27 cellular contexts compared by ENCODE assay signal in the genomic region with DNA sequence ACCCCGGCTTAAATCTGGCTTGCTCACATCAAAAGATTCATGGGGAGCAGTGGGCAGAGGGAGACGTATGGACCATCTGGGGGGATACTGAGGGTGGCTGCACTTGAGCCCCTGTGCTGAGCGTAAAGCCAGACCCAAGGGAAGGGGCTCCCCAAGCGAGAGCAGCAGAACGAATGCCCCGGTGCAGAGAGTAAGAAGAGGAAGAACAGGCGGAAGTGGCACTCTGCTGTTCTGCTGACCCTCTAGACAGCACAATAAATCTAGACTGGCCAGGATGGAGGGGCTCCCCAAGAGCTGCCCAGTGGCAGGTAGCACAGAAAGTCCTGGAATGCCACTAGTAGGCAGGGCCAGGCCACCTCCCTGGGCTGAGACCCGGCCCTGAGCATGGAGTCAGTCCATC.
A peak's percentile ranks its signal among the peaks of the same experiment; 100 is the strongest.
DNase-seq lines count a peak whose midpoint lies in the region; ATAC-seq, FAIRE-seq and TF ChIP-seq lines count a peak whose summit lies in the region.
"Had no signal": no experiment of that assay in that cellular context is flagged by ENCODE, and none has a peak within 500 bp of the region (broad histone marks: within the 10 kb centered on the region; RNA-seq: fewer than 3 reads in every experiment).

No MANE protein-coding gene starts in this region.

- TF ChIP-seq POLR2A in GM12878 (IDR thresholded peaks at IDR 0.05; ENCODE audit: low read depth, low read length), result no peak

- H3K36me3 ChIP-seq in GM12878 (ENCODE audit: control insufficient read depth in 2 of 2, insufficient read depth in 2 of 2, low read length in 1 of 2) (no peaks in the 10 kb centered on the region), mucosa of stomach (ENCODE audit: control insufficient read depth, insufficient read depth, low read length) (no peaks in the 10 kb centered on the region), osteoblast (ENCODE audit: insufficient read depth, low read length) (no peaks in the 10 kb centered on the region)
- H3K36me3 ChIP-seq: adrenal gland, BE2C had no signal

- H3K9me3 ChIP-seq in GM12878 (replicated peaks; ENCODE audit: control insufficient read depth, insufficient read depth, low read length) (no peaks in the 10 kb centered on the region), mucosa of stomach (ENCODE audit: control insufficient read depth, low read length) (no peaks in the 10 kb centered on the region), osteoblast (ENCODE audit: low read depth, low read length) (no peaks in the 10 kb centered on the region)
- H3K9me3 ChIP-seq: adrenal gland, BE2C, Caco-2, mucosa of descending colon had no signal

- POLR2A ChIA-PET in GM12878 (lab: Charles Lee), result no interaction called here

- TF ChIP-seq EP300 in GM12878 (IDR thresholded peaks at IDR 0.05; ENCODE audit: borderline replicate concordance in 1 of 2, control insufficient read depth in 1 of 2, low read depth in 2 of 2, low read length in 2 of 2), result no peak

- DNase-seq in Right ventricle myocardium superior, result peak; percentile 26
- DNase-seq in left cardiac atrium, result no peak
- DNase-seq in GM12878 (ENCODE audit: low read depth, low spot score), result no peak
- DNase-seq in NCI-H1417 (lab: John Stamatoyannopoulos, UW), result no peak
- no peak for DNase-seq in mesenteric fat pad (ENCODE audit: low spot score)
- no peak for DNase-seq in osteoblast (ENCODE audit: insufficient read length, low spot score, missing footprints)
- DNase-seq: activated CD8-positive, alpha-beta T cell treated with anti-CD3 and anti-CD28 coated beads for 36 hours; activated T-cell treated with anti-CD3 and anti-CD28 coated beads, Interleukin-2, amount 50 U/mL, for 24 hours; adrenal gland; BE2C; Caco-2; DND-41; GOT3; mucosa of descending colon; NCI-H1105; NCI-H510A treated with DMSO at 0.1 percent for 48 hours; NK-92 treated with Interleukin-12 subunit alpha and Interleukin-12 subunit beta, amount 100 ng/mL, for 24 hours; stimulated activated CD4-positive, alpha-beta T cell treated with anti-CD3 and anti-CD28 coated beads, Interleukin-4, amount 100 ng/mL, for 1 hour; trophoblast cell had no signal

- no peak overlapping the region for H2AFZ ChIP-seq in GM12878 (ENCODE audit: control insufficient read depth, low read depth, low read length)
- no peak overlapping the region for H2AFZ ChIP-seq in osteoblast (ENCODE audit: low read length)

- no peaks in the 10 kb centered on the region for H3K4me1 ChIP-seq in GM12878 (ENCODE audit: control insufficient read depth, insufficient read depth, low read length)
- H3K4me1 ChIP-seq in mucosa of stomach (ENCODE audit: control insufficient read depth, insufficient read depth, low read length), result peaks cover 57% of the 10 kb centered on the region
- H3K4me1 ChIP-seq in osteoblast (ENCODE audit: insufficient read depth, low read length), result no peaks in the 10 kb centered on the region
- H3K4me1 ChIP-seq: adrenal gland, BE2C, Caco-2 had no signal

- no peaks in the 10 kb centered on the region for H3K79me2 ChIP-seq in GM12878 (ENCODE audit: control insufficient read depth, insufficient read depth, low read length)
- H3K79me2 ChIP-seq in osteoblast (ENCODE audit: insufficient read depth, low read length), result no peaks in the 10 kb centered on the region

- no peak for TF ChIP-seq CTCF in GM12878 (IDR thresholded peaks at IDR 0.05 in 2 of 3, conservative IDR thresholded peaks at IDR 0.05 in 1 of 3; ENCODE audit: control insufficient read depth in 2 of 3, extremely low read depth in 1 of 3, insufficient read depth in 1 of 3, low read depth in 3 of 3, low read length in 3 of 3)
- TF ChIP-seq CTCF in osteoblast (IDR thresholded peaks at IDR 0.05; ENCODE audit: extremely low read depth, low read depth, low read length), result no peak

- H3K9ac ChIP-seq in GM12878 (ENCODE audit: control insufficient read depth, insufficient read depth, low read length), result no peak overlapping the region
- H3K9ac ChIP-seq in mucosa of stomach (ENCODE audit: low read length), result peak overlapping the region; percentile 33

- RAD21 ChIA-PET in GM12878 (lab: Charles Lee; ENCODE audit: unreplicated experiment), result no interaction called here

- 13% methylated on average over 8 of the region's 8 CpGs for WGBS in GM12878 (ENCODE audit: insufficient coverage, insufficient replicate concordance, low lambda C conversion rate, missing lambda C conversion rate)

- no peak overlapping the region for H3K4me2 ChIP-seq in GM12878 (ENCODE audit: control insufficient read depth, insufficient read depth)
- no peak overlapping the region for H3K4me2 ChIP-seq in osteoblast (ENCODE audit: insufficient read depth, low read length)

- H4K20me1 ChIP-seq in GM12878 (ENCODE audit: control insufficient read depth, insufficient read depth) (no peaks in the 10 kb centered on the region), osteoblast (ENCODE audit: insufficient read depth, low read length) (no peaks in the 10 kb centered on the region)

- CTCF ChIA-PET in GM12878 (lab: Yijun Ruan, JAX), result no interaction called here

- H3K27ac ChIP-seq in GM12878 (ENCODE audit: control insufficient read depth, insufficient read depth), result no peak overlapping the region
- no peak overlapping the region for H3K27ac ChIP-seq in osteoblast (ENCODE audit: low read depth, low read length)
- H3K27ac ChIP-seq: adrenal gland, HL-60 had no signal

- no peak for TF ChIP-seq RAD21 in GM12878 (IDR thresholded peaks at IDR 0.05; ENCODE audit: insufficient read depth, low read depth, low read length)

- in situ Hi-C loops in GM12878 (cut with MboI), result no loop called here

- intact Hi-C loops in Right ventricle myocardium superior (cut with DNase I), result no loop called here
- intact Hi-C loops in left cardiac atrium (cut with DNase I), result no loop called here
- intact Hi-C loops in GM12878 (cut with micrococcal nuclease; ENCODE audit: unreplicated experiment), result no loop called here

- BruUV-seq in GM12878 (replicated peaks; lab: Mats Ljungman, UMichigan), result no TSS peak

- SMC1A ChIA-PET in GM12878 (lab: Charles Lee; ENCODE audit: uncharacterized antibody, unreplicated experiment), result no interaction called here

- FAIRE-seq in GM12878 (lab: Jason Lieb, UNC), result no peak
- FAIRE-seq: A204.1, bronchial epithelial cell, endometrium had no signal

- peaks cover 0 to 3% of the 10 kb centered on the region in 2 experiments; a peak in 2 of 4 replicates for H3K27me3 ChIP-seq in GM12878 (replicated peaks in 1 of 2; ENCODE audit: control insufficient read depth in 2 of 2, insufficient read depth in 2 of 2, low read length in 1 of 2)
- peaks cover 3% of the 10 kb centered on the region for H3K27me3 ChIP-seq in mucosa of stomach (ENCODE audit: control insufficient read depth, insufficient read depth, low read length)
- H3K27me3 ChIP-seq in osteoblast (ENCODE audit: insufficient read depth, low read length), result peaks cover 67% of the 10 kb centered on the region
- H3K27me3 ChIP-seq: adrenal gland, BE2C had no signal

- H3K4me3 ChIP-seq in GM12878 (no peak overlapping the region), mucosa of stomach (ENCODE audit: low read length) (no peak overlapping the region), osteoblast (ENCODE audit: insufficient read depth, low read length) (no peak overlapping the region)
- H3K4me3 ChIP-seq: adrenal gland, mucosa of descending colon had no signal

- ATAC-seq in Right ventricle myocardium superior (ENCODE audit: poor library complexity), result no peak
- no peak for ATAC-seq in left cardiac atrium
- ATAC-seq in GM12878, result peak; percentile 53
- ATAC-seq in GM19351 (IDR thresholded peaks at IDR 0.05; ENCODE audit: unreplicated experiment), result no peak
- ATAC-seq: activated CD4-positive, CD25-positive, alpha-beta regulatory T cell treated with anti-CD3 and anti-CD28 coated beads, Interleukin-2, amount 50 U/mL, for 24 hours; activated CD8-positive, alpha-beta T cell treated with anti-CD3 and anti-CD28 coated beads for 36 hours; left lobe of liver had no signal

TF ChIP-seq in GM12878, 131 proteins besides CTCF, POLR2A, EP300 and RAD21 (continues in another document):
- TF ChIP-seq, protein P1, sequence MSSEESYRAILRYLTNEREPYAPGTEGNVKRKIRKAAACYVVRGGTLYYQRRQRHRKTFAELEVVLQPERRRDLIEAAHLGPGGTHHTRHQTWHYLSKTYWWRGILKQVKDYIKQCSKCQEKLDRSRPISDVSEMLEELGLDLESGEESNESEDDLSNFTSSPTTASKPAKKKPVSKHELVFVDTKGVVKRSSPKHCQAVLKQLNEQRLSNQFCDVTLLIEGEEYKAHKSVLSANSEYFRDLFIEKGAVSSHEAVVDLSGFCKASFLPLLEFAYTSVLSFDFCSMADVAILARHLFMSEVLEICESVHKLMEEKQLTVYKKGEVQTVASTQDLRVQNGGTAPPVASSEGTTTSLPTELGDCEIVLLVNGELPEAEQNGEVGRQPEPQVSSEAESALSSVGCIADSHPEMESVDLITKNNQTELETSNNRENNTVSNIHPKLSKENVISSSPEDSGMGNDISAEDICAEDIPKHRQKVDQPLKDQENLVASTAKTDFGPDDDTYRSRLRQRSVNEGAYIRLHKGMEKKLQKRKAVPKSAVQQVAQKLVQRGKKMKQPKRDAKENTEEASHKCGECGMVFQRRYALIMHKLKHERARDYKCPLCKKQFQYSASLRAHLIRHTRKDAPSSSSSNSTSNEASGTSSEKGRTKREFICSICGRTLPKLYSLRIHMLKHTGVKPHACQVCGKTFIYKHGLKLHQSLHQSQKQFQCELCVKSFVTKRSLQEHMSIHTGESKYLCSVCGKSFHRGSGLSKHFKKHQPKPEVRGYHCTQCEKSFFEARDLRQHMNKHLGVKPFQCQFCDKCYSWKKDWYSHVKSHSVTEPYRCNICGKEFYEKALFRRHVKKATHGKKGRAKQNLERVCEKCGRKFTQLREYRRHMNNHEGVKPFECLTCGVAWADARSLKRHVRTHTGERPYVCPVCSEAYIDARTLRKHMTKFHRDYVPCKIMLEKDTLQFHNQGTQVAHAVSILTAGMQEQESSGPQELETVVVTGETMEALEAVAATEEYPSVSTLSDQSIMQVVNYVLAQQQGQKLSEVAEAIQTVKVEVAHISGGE (CRISPR knock-in tag; IDR thresholded peaks at IDR 0.05), result no peak
- no peak for TF ChIP-seq JUNB (IDR thresholded peaks at IDR 0.05)
- TF ChIP-seq ZSCAN29 (IDR thresholded peaks at IDR 0.05), result no peak
- no peak for TF ChIP-seq BHLHE40 (IDR thresholded peaks at IDR 0.05; ENCODE audit: borderline replicate concordance in 1 of 2, low read depth in 2 of 2, low read length in 1 of 2)
